Comparison of ENCODE assay signal across 18 cellular contexts in the genomic region with DNA sequence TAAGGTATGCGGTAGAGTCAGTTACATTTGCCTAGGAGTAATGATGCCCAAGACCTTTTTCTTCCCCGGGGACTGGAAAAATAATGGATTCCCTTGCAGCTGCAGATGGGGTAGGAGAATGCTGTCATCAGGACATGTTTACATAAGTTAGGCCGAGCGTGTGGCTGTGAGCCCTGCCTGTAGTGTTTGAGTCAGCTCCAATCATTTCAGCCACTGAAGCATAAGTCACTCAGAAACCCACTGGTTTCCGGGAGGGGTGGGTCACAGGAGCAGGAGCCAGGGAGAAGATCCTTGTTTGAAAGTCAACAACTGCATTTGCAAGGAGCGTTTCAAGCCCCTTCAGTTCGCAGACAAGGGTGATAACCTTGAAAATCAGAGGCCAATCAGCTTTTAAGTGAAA.
DNase-seq lines count a peak whose midpoint lies in the region; ATAC-seq and TF ChIP-seq lines count a peak whose summit lies in the region.
"Had no signal": no experiment of that assay in that cellular context is flagged by ENCODE, and none has a peak within 500 bp of the region (broad histone marks: within the 10 kb centered on the region; RNA-seq: fewer than 3 reads in every experiment).

No MANE protein-coding gene starts in this region.

- no peaks in the 10 kb centered on the region for H3K27me3 ChIP-seq in AG04450 (ENCODE audit: control insufficient read depth, insufficient read depth, low read length)
- H3K27me3 ChIP-seq: body of pancreas, Peyer's patch had no signal

- POLR2A ChIA-PET in AG04450 (lab: Yijun Ruan, JAX): no interaction called here

- no peaks in the 10 kb centered on the region for H3K9me3 ChIP-seq in AG04450 (ENCODE audit: control insufficient read depth, insufficient read depth, low read length)
- H3K9me3 ChIP-seq: body of pancreas, Peyer's patch had no signal

- no peak for ATAC-seq in HG03342 (IDR thresholded peaks at IDR 0.05; ENCODE audit: unreplicated experiment)
- no peak for ATAC-seq in GM21381 (IDR thresholded peaks at IDR 0.05; ENCODE audit: unreplicated experiment)
- ATAC-seq in HG03045 (IDR thresholded peaks at IDR 0.05; ENCODE audit: unreplicated experiment): no peak
- no peak for ATAC-seq in GM18867 (IDR thresholded peaks at IDR 0.05; ENCODE audit: unreplicated experiment)
- ATAC-seq: body of pancreas; natural killer cell treated with Interleukin-12 subunit alpha and Interleukin-12 subunit beta and Interleukin-15 and Interleukin-18, amount 100 ng/mL, for 72 hours had no signal

- CTCF ChIA-PET in AG04450 (lab: Charles Lee): no interaction called here

- DNase-seq in AG04450 (ENCODE audit: low read depth, low spot score) (peak; percentile 62), HT1080 (ENCODE audit: low read depth) (peak; percentile 78), astrocyte of the cerebellum (ENCODE audit: low read depth) (peak; percentile 8), iris pigment epithelial cell (ENCODE audit: low read depth) (peak; percentile 34)
- DNase-seq: activated CD8-positive, alpha-beta memory T cell treated with anti-CD3 and anti-CD28 coated beads, Interleukin-2, amount 50 U/mL, for 48 hours; activated naive CD4-positive, alpha-beta T cell; body of pancreas; dorsolateral prefrontal cortex; GF-D8; lower lobe of right lung; NCI-H1694 treated with DMSO at 0.1 percent for 48 hours; NCI-H524; Peyer's patch had no signal

- H3K4me3 ChIP-seq in AG04450 (ENCODE audit: low read depth, low read length): no peak overlapping the region
- no peak overlapping the region for H3K4me3 ChIP-seq in astrocyte of the cerebellum (ENCODE audit: low read depth, low read length)
- H3K4me3 ChIP-seq: body of pancreas, dorsolateral prefrontal cortex, lower lobe of right lung, Peyer's patch had no signal

- in situ Hi-C loops in astrocyte of the cerebellum (cut with HindIII; ENCODE audit: low sequenced_read_pairs): no loop called here

- TF ChIP-seq CTCF in AG04450 (IDR thresholded peaks at IDR 0.05; ENCODE audit: low read depth, low read length) (no peak), astrocyte of the cerebellum (IDR thresholded peaks at IDR 0.05; ENCODE audit: low read depth, low read length, missing control alignments) (no peak)

- no peak overlapping the region for H3K27ac ChIP-seq in AG04450 (ENCODE audit: low read depth, low read length)
- H3K27ac ChIP-seq: body of pancreas, dorsolateral prefrontal cortex, lower lobe of right lung, Peyer's patch had no signal

Comparison
In these comparisons a context has a peak if more than half of its experiments do, and no peak if none do; other contexts are left out.
1. DNase-seq: peak in every context shown above with its lines; median percentile 78 in HT1080; 62 in AG04450; 34 in iris pigment epithelial cell; 8 in astrocyte of the cerebellum.